1 cellular context compared by ENCODE assay signal in the genomic region with DNA sequence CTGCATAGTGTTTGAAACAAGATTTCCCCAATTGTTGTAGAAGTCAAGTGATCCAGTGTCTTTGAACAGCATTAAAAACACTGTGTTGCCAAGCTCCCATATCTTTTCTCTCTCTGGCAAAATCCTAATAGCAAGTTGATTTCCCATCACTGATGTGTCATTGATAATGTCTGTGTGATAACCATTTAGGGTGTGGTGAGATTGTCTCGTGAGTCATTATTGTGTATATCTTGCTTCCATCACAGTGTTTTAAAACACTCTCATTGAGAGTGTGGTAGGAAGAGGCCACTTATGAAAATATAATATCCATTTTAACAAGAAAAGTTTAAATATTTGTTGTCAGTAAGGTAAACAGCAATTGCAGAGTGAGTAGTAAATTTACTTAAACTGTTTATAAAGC.
TF ChIP-seq lines count a peak whose summit lies in the region.

No MANE protein-coding gene starts in this region.

TF ChIP-seq in GM12878, 131 proteins besides CTCF, POLR2A, EP300 and RAD21 (continued from another document):
- TF ChIP-seq, protein P1, sequence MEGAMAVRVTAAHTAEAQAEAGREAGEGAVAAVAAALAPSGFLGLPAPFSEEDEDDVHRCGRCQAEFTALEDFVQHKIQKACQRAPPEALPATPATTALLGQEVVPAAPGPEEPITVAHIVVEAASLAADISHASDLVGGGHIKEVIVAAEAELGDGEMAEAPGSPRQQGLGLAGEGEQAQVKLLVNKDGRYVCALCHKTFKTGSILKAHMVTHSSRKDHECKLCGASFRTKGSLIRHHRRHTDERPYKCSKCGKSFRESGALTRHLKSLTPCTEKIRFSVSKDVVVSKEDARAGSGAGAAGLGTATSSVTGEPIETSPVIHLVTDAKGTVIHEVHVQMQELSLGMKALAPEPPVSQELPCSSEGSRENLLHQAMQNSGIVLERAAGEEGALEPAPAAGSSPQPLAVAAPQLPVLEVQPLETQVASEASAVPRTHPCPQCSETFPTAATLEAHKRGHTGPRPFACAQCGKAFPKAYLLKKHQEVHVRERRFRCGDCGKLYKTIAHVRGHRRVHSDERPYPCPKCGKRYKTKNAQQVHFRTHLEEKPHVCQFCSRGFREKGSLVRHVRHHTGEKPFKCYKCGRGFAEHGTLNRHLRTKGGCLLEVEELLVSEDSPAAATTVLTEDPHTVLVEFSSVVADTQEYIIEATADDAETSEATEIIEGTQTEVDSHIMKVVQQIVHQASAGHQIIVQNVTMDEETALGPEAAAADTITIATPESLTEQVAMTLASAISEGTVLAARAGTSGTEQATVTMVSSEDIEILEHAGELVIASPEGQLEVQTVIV (IDR thresholded peaks at IDR 0.05; ENCODE audit: borderline replicate concordance, partially characterized antibody) = no peak
- TF ChIP-seq ETV6 (conservative IDR thresholded peaks at IDR 0.05 in 1 of 2, IDR thresholded peaks at IDR 0.05 in 1 of 2; ENCODE audit: borderline replicate concordance in 1 of 2, low read depth in 1 of 2) (no peak), DPF2 (IDR thresholded peaks at IDR 0.05) (no peak), TBL1XR1 (IDR thresholded peaks at IDR 0.05; ENCODE audit: low read depth, low read length) (no peak), CHD2 (IDR thresholded peaks at IDR 0.05; ENCODE audit: borderline replicate concordance, low read depth, low read length) (no peak)
